ENCODE assay signal across 12 cellular contexts in the genomic region with DNA sequence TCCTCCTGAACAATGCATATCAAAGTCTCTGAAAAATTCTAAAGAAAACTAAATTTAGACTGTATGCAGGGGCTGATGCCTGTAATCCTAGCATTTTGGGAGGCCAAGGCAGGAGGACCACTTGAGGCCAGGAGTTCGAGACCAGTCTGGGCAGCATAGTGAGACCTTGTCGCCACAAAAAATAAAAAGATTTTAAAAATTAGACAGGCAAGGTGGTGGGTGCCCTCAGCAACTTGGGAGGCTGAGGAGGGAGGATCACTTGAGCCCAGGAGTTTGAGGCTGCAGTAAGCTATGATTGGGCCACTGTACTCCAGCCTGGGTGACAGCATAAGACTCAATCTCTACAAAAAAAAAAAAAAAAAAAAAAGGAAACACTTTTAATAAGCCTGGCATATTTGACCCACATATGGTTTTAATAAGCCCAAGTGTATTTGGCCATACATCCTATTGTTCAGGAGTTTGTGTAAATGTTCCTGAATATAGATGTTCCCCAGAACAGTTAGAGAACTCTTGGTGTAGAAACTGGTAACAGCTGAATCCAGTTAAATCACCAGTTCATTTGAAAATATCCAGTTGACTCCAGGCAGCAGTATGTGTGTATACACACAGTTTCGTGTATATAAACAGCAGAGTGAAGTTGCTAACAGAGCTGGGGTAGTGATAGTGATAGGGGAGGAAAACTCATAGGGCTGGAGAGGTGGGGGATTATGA.
DNase-seq lines count a peak whose midpoint lies in the region; ATAC-seq and TF ChIP-seq lines count a peak whose summit lies in the region.
"Had no signal": no experiment of that assay in that cellular context is flagged by ENCODE, and none has a peak within 500 bp of the region (broad histone marks: within the 10 kb centered on the region; RNA-seq: fewer than 3 reads in every experiment).

No MANE protein-coding gene starts in this region.

- peak overlapping the region; percentile 76 for H3K27ac ChIP-seq in C4-2B

- H3K27ac Mint-ChIP-seq in nephron, result peak overlapping the region; percentile 78 to 96 (median 95)
- H3K27ac Mint-ChIP-seq: CD4-positive, CD25-positive, alpha-beta regulatory T cell had no signal

- TF ChIP-seq CTCF in C4-2B (conservative IDR thresholded peaks at IDR 0.05) (no peak), cardiac fibroblast (IDR thresholded peaks at IDR 0.05; ENCODE audit: low read depth, low read length) (no peak), nephron (IDR thresholded peaks at IDR 0.05; ENCODE audit: unreplicated experiment in 3 of 3) (no peak)

- no peaks in the 10 kb centered on the region for H3K9me3 Mint-ChIP-seq in nephron
- H3K9me3 Mint-ChIP-seq: T-helper 2 cell treated with Interferon-gamma antibody and Interleukin-4, amounts not matched to agents 5 μg/mL and 100 μg/mL, for 36 hours had no signal

- no peaks in the 10 kb centered on the region for H3K36me3 Mint-ChIP-seq in nephron (ENCODE audit: low read depth)
- H3K36me3 Mint-ChIP-seq: CD4-positive, CD25-positive, alpha-beta regulatory T cell had no signal

- no peak overlapping the region for H3K4me3 Mint-ChIP-seq in nephron
- H3K4me3 Mint-ChIP-seq: T-helper 2 cell treated with Interferon-gamma antibody and Interleukin-4, amounts not matched to agents 5 μg/mL and 100 μg/mL, for 36 hours had no signal

- DNase-seq in cardiac fibroblast (ENCODE audit: low read depth in 2 of 2), result peak; percentile 67 to 74
- no peak for DNase-seq in stimulated activated CD8-positive, alpha-beta memory T cell treated with anti-CD3 and anti-CD28 coated beads, Interleukin-4, amount 100 ng/mL, for 48 hours
- no peak for DNase-seq in LoVo (ENCODE audit: low spot score)
- DNase-seq in DMS153 treated with DMSO at 0.1 percent for 48 hours (lab: John Stamatoyannopoulos, UW; ENCODE audit: unreplicated experiment), result no peak
- DNase-seq: activated T-cell treated with anti-CD3 and anti-CD28 coated beads for 4 hours; stimulated activated naive CD4-positive, alpha-beta T cell had no signal

- peaks cover 73% of the 10 kb centered on the region for H3K4me1 Mint-ChIP-seq in nephron
- H3K4me1 Mint-ChIP-seq: CD4-positive, CD25-positive, alpha-beta regulatory T cell had no signal

- no peak overlapping the region for H3K4me3 ChIP-seq in cardiac fibroblast (replicated peaks in 1 of 2; ENCODE audit: low read depth in 2 of 2, low read length in 2 of 2)

- ATAC-seq in HG03135 (IDR thresholded peaks at IDR 0.05; ENCODE audit: unreplicated experiment) (peak; percentile 12), GM18861 (IDR thresholded peaks at IDR 0.05; ENCODE audit: unreplicated experiment) (no peak)

- peaks cover 3% of the 10 kb centered on the region for H3K27me3 Mint-ChIP-seq in nephron (ENCODE audit: low read depth)

Comparison
In these comparisons a context has a peak if more than half of its experiments do, and no peak if none do; other contexts are left out.
1. DNase-seq: peak in cardiac fibroblast (2 of 2); none in stimulated activated CD8-positive, alpha-beta memory T cell treated with anti-CD3 and anti-CD28 coated beads, Interleukin-4, amount 100 ng/mL, for 48 hours (single experiment), LoVo (single experiment) and DMS153 treated with DMSO at 0.1 percent for 48 hours (single experiment).